In genomic region chr22:46798366-46799057, GRCh38 we compare ENCODE assay signal across 1 cellular context.
TF ChIP-seq lines count a peak whose summit lies in the region.

No MANE protein-coding gene starts in this region.

TF ChIP-seq in HepG2, 621 proteins besides CTCF, POLR2A, EP300 and RAD21 (continued from another document and continues in another):
- TF ChIP-seq ATF2 (CRISPR knock-in tag; IDR thresholded peaks at IDR 0.05) (peak; percentile 64; the same call in 1 of the 2 replicates), FOXO1 (CRISPR knock-in tag; IDR thresholded peaks at IDR 0.05) (peak; percentile 53; the same call in 1 of the 2 replicates), HMG20A (CRISPR knock-in tag; IDR thresholded peaks at IDR 0.05; ENCODE audit: borderline replicate concordance) (peak; percentile 36; the same call in 1 of the 2 replicates), ZNF616 (CRISPR knock-in tag; IDR thresholded peaks at IDR 0.05; ENCODE audit: low read depth) (no peak), TEAD3 (CRISPR knock-in tag; optimal IDR thresholded peaks at IDR 0.05; ENCODE audit: borderline replicate concordance) (peak; percentile 95), NFYC (CRISPR knock-in tag; IDR thresholded peaks at IDR 0.05) (no peak), TGIF2 (CRISPR knock-in tag; IDR thresholded peaks at IDR 0.05) (peak; percentile 58; the same call in 1 of the 2 replicates), ZNF451 (CRISPR knock-in tag; IDR thresholded peaks at IDR 0.05) (no peak), AFF4 (CRISPR knock-in tag; IDR thresholded peaks at IDR 0.05) (0 out of 2 replicates have a peak, but pooled peaks have one; percentile 67), AGO1 (IDR thresholded peaks at IDR 0.05; ENCODE audit: low read depth, low read length, poor library complexity, severe bottlenecking) (no peak), MAZ (IDR thresholded peaks at IDR 0.05; ENCODE audit: borderline replicate concordance, low read depth, low read length) (no peak; the same call in 1 of the 2 replicates), MAZ (CRISPR knock-in tag; IDR thresholded peaks at IDR 0.05; ENCODE audit: low read depth) (peak; percentile 73), ZSCAN21 (CRISPR knock-in tag; IDR thresholded peaks at IDR 0.05; ENCODE audit: borderline replicate concordance) (peak; percentile 41; the same call in 1 of the 2 replicates), CEBPB (IDR thresholded peaks at IDR 0.05; ENCODE audit: borderline replicate concordance, low read depth, low read length) (peak; percentile 98), ZMYM4 (CRISPR knock-in tag; IDR thresholded peaks at IDR 0.05) (peak; percentile 62; the same call in 1 of the 2 replicates), TBP (CRISPR knock-in tag; IDR thresholded peaks at IDR 0.05) (no peak), ZBTB49 (CRISPR knock-in tag; IDR thresholded peaks at IDR 0.05; ENCODE audit: borderline replicate concordance) (no peak), PPARG (CRISPR knock-in tag; conservative IDR thresholded peaks at IDR 0.05) (peak; percentile 50; the same call in 1 of the 2 replicates), ATF7 (IDR thresholded peaks at IDR 0.05) (no peak), ATF7 (CRISPR knock-in tag; IDR thresholded peaks at IDR 0.05) (peak; percentile 36), MIXL1 (CRISPR knock-in tag; IDR thresholded peaks at IDR 0.05) (peak; percentile 58; the same call in 1 of the 2 replicates), PRMT3 (CRISPR knock-in tag; IDR thresholded peaks at IDR 0.05; ENCODE audit: borderline replicate concordance, low read depth) (no peak), ZNF382 (CRISPR knock-in tag; IDR thresholded peaks at IDR 0.05; ENCODE audit: borderline replicate concordance) (no peak), ZNF607 (CRISPR knock-in tag; IDR thresholded peaks at IDR 0.05; ENCODE audit: borderline replicate concordance) (peak; percentile 76; the same call in 1 of the 2 replicates), ZZZ3 (CRISPR knock-in tag; IDR thresholded peaks at IDR 0.05; ENCODE audit: borderline replicate concordance) (no peak), PCBP2 (optimal IDR thresholded peaks at IDR 0.05; ENCODE audit: low read depth, low read length, poor library complexity, severe bottlenecking) (no peak), NFE2L2 (IDR thresholded peaks at IDR 0.05; ENCODE audit: low read length) (no peak), ZFP36L2 (CRISPR knock-in tag; IDR thresholded peaks at IDR 0.05) (no peak), MBD4 (IDR thresholded peaks at IDR 0.05; ENCODE audit: borderline replicate concordance, low read length) (no peak), ZNF33A (CRISPR knock-in tag; IDR thresholded peaks at IDR 0.05; ENCODE audit: borderline replicate concordance) (no peak), IKZF4 (CRISPR knock-in tag; IDR thresholded peaks at IDR 0.05; ENCODE audit: borderline replicate concordance, low read depth, not compliant biosample characterization) (no peak), PAWR (CRISPR knock-in tag; IDR thresholded peaks at IDR 0.05; ENCODE audit: borderline replicate concordance) (no peak), SKI (IDR thresholded peaks at IDR 0.05; ENCODE audit: partially characterized antibody) (peak; percentile 60), HDAC6 (IDR thresholded peaks at IDR 0.05; ENCODE audit: low read depth, low read length) (no peak), FLYWCH1 (CRISPR knock-in tag; IDR thresholded peaks at IDR 0.05) (no peak), MAFF (IDR thresholded peaks at IDR 0.05; ENCODE audit: low read depth, low read length) (no peak), HDAC2 (CRISPR knock-in tag; IDR thresholded peaks at IDR 0.05) (peak; percentile 82), ATF5 (CRISPR knock-in tag; IDR thresholded peaks at IDR 0.05; ENCODE audit: low read depth) (no peak), ZNF501 (CRISPR knock-in tag; IDR thresholded peaks at IDR 0.05) (peak; percentile 85)
- TF ChIP-seq, protein P1, sequence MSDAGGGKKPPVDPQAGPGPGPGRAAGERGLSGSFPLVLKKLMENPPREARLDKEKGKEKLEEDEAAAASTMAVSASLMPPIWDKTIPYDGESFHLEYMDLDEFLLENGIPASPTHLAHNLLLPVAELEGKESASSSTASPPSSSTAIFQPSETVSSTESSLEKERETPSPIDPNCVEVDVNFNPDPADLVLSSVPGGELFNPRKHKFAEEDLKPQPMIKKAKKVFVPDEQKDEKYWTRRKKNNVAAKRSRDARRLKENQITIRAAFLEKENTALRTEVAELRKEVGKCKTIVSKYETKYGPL (CRISPR knock-in tag; IDR thresholded peaks at IDR 0.05), result no peak
- TF ChIP-seq, protein P2, sequence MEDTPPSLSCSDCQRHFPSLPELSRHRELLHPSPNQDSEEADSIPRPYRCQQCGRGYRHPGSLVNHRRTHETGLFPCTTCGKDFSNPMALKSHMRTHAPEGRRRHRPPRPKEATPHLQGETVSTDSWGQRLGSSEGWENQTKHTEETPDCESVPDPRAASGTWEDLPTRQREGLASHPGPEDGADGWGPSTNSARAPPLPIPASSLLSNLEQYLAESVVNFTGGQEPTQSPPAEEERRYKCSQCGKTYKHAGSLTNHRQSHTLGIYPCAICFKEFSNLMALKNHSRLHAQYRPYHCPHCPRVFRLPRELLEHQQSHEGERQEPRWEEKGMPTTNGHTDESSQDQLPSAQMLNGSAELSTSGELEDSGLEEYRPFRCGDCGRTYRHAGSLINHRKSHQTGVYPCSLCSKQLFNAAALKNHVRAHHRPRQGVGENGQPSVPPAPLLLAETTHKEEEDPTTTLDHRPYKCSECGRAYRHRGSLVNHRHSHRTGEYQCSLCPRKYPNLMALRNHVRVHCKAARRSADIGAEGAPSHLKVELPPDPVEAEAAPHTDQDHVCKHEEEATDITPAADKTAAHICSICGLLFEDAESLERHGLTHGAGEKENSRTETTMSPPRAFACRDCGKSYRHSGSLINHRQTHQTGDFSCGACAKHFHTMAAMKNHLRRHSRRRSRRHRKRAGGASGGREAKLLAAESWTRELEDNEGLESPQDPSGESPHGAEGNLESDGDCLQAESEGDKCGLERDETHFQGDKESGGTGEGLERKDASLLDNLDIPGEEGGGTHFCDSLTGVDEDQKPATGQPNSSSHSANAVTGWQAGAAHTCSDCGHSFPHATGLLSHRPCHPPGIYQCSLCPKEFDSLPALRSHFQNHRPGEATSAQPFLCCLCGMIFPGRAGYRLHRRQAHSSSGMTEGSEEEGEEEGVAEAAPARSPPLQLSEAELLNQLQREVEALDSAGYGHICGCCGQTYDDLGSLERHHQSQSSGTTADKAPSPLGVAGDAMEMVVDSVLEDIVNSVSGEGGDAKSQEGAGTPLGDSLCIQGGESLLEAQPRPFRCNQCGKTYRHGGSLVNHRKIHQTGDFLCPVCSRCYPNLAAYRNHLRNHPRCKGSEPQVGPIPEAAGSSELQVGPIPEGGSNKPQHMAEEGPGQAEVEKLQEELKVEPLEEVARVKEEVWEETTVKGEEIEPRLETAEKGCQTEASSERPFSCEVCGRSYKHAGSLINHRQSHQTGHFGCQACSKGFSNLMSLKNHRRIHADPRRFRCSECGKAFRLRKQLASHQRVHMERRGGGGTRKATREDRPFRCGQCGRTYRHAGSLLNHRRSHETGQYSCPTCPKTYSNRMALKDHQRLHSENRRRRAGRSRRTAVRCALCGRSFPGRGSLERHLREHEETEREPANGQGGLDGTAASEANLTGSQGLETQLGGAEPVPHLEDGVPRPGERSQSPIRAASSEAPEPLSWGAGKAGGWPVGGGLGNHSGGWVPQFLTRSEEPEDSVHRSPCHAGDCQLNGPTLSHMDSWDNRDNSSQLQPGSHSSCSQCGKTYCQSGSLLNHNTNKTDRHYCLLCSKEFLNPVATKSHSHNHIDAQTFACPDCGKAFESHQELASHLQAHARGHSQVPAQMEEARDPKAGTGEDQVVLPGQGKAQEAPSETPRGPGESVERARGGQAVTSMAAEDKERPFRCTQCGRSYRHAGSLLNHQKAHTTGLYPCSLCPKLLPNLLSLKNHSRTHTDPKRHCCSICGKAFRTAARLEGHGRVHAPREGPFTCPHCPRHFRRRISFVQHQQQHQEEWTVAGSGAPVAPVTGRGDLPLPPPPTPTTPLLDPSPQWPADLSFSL (CRISPR knock-in tag; IDR thresholded peaks at IDR 0.05), result no peak
- TF ChIP-seq, protein P3, sequence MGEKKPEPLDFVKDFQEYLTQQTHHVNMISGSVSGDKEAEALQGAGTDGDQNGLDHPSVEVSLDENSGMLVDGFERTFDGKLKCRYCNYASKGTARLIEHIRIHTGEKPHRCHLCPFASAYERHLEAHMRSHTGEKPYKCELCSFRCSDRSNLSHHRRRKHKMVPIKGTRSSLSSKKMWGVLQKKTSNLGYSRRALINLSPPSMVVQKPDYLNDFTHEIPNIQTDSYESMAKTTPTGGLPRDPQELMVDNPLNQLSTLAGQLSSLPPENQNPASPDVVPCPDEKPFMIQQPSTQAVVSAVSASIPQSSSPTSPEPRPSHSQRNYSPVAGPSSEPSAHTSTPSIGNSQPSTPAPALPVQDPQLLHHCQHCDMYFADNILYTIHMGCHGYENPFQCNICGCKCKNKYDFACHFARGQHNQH (CRISPR knock-in tag; IDR thresholded peaks at IDR 0.05), result peak; percentile 87
- TF ChIP-seq, protein P4, sequence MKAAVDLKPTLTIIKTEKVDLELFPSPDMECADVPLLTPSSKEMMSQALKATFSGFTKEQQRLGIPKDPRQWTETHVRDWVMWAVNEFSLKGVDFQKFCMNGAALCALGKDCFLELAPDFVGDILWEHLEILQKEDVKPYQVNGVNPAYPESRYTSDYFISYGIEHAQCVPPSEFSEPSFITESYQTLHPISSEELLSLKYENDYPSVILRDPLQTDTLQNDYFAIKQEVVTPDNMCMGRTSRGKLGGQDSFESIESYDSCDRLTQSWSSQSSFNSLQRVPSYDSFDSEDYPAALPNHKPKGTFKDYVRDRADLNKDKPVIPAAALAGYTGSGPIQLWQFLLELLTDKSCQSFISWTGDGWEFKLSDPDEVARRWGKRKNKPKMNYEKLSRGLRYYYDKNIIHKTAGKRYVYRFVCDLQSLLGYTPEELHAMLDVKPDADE (CRISPR knock-in tag; IDR thresholded peaks at IDR 0.05), result no peak; the same call in 1 of the 2 replicates
- TF ChIP-seq, protein P5, sequence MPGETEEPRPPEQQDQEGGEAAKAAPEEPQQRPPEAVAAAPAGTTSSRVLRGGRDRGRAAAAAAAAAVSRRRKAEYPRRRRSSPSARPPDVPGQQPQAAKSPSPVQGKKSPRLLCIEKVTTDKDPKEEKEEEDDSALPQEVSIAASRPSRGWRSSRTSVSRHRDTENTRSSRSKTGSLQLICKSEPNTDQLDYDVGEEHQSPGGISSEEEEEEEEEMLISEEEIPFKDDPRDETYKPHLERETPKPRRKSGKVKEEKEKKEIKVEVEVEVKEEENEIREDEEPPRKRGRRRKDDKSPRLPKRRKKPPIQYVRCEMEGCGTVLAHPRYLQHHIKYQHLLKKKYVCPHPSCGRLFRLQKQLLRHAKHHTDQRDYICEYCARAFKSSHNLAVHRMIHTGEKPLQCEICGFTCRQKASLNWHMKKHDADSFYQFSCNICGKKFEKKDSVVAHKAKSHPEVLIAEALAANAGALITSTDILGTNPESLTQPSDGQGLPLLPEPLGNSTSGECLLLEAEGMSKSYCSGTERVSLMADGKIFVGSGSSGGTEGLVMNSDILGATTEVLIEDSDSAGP (CRISPR knock-in tag; IDR thresholded peaks at IDR 0.05; ENCODE audit: borderline replicate concordance), result peak; percentile 86; the same call in 1 of the 2 replicates
